In the genomic region with DNA sequence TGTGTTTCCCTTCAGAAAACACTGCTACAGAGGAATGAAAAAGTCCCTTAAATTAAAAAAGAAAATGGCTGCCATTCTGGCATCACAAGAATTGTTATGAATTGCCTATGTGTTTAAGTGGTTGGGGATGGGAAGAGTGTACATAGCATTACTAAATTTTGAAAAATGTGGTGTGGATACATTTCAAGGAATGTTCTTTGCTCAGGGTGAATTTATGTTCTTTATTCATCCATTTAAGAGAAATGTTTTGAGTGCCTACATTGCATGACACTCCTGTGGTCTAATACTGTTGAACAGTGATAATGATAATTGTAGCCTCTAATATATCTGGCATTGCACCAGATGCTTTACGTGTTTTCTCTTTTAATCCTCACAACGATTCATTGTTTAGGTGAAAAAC, we compare ENCODE assay signal across 1 cellular context.
TF ChIP-seq lines count a peak whose summit lies in the region.

No MANE protein-coding gene starts in this region.

TF ChIP-seq in GM23338, 12 proteins besides CTCF, POLR2A, EP300 and RAD21:
- TF ChIP-seq, protein P1, sequence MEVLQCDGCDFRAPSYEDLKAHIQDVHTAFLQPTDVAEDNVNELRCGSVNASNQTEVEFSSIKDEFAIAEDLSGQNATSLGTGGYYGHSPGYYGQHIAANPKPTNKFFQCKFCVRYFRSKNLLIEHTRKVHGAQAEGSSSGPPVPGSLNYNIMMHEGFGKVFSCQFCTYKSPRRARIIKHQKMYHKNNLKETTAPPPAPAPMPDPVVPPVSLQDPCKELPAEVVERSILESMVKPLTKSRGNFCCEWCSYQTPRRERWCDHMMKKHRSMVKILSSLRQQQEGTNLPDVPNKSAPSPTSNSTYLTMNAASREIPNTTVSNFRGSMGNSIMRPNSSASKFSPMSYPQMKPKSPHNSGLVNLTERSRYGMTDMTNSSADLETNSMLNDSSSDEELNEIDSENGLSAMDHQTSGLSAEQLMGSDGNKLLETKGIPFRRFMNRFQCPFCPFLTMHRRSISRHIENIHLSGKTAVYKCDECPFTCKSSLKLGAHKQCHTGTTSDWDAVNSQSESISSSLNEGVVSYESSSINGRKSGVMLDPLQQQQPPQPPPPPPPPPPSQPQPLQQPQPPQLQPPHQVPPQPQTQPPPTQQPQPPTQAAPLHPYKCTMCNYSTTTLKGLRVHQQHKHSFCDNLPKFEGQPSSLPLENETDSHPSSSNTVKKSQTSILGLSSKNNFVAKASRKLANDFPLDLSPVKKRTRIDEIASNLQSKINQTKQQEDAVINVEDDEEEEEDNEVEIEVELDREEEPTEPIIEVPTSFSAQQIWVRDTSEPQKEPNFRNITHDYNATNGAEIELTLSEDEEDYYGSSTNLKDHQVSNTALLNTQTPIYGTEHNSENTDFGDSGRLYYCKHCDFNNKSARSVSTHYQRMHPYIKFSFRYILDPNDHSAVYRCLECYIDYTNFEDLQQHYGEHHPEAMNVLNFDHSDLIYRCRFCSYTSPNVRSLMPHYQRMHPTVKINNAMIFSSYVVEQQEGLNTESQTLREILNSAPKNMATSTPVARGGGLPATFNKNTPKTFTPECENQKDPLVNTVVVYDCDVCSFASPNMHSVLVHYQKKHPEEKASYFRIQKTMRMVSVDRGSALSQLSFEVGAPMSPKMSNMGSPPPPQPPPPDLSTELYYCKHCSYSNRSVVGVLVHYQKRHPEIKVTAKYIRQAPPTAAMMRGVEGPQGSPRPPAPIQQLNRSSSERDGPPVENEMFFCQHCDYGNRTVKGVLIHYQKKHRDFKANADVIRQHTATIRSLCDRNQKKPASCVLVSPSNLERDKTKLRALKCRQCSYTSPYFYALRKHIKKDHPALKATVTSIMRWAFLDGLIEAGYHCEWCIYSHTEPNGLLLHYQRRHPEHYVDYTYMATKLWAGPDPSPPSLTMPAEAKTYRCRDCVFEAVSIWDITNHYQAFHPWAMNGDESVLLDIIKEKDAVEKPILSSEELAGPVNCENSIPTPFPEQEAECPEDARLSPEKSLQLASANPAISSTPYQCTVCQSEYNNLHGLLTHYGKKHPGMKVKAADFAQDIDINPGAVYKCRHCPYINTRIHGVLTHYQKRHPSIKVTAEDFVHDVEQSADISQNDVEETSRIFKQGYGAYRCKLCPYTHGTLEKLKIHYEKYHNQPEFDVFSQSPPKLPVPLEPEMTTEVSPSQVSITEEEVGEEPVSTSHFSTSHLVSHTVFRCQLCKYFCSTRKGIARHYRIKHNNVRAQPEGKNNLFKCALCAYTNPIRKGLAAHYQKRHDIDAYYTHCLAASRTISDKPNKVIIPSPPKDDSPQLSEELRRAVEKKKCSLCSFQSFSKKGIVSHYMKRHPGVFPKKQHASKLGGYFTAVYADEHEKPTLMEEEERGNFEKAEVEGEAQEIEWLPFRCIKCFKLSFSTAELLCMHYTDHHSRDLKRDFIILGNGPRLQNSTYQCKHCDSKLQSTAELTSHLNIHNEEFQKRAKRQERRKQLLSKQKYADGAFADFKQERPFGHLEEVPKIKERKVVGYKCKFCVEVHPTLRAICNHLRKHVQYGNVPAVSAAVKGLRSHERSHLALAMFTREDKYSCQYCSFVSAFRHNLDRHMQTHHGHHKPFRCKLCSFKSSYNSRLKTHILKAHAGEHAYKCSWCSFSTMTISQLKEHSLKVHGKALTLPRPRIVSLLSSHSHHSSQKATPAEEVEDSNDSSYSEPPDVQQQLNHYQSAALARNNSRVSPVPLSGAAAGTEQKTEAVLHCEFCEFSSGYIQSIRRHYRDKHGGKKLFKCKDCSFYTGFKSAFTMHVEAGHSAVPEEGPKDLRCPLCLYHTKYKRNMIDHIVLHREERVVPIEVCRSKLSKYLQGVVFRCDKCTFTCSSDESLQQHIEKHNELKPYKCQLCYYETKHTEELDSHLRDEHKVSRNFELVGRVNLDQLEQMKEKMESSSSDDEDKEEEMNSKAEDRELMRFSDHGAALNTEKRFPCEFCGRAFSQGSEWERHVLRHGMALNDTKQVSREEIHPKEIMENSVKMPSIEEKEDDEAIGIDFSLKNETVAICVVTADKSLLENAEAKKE (CRISPR knock-in tag; IDR thresholded peaks at IDR 0.05): no peak
- no peak for TF ChIP-seq JUNB (IDR thresholded peaks at IDR 0.05; ENCODE audit: unreplicated experiment)
- TF ChIP-seq ZNF114 (CRISPR knock-in tag; IDR thresholded peaks at IDR 0.05): no peak
- no peak for TF ChIP-seq STAT1 (IDR thresholded peaks at IDR 0.05; ENCODE audit: unreplicated experiment)
- no peak for TF ChIP-seq EZH2 (IDR thresholded peaks at IDR 0.05; ENCODE audit: low read depth, unreplicated experiment)
- no peak for TF ChIP-seq NANOG (IDR thresholded peaks at IDR 0.05; ENCODE audit: borderline replicate concordance)
- no peak for TF ChIP-seq EZH2phosphoT487 (IDR thresholded peaks at IDR 0.05; ENCODE audit: unreplicated experiment)
- TF ChIP-seq POLR2AphosphoS5 (IDR thresholded peaks at IDR 0.05; ENCODE audit: low read depth): no peak
- no peak for TF ChIP-seq ZNF331 (CRISPR knock-in tag; IDR thresholded peaks at IDR 0.05; ENCODE audit: low read depth)
- no peak for TF ChIP-seq ETS1 (IDR thresholded peaks at IDR 0.05)
- TF ChIP-seq REST (IDR thresholded peaks at IDR 0.05; ENCODE audit: unreplicated experiment): no peak
- TF ChIP-seq CREB1 (CRISPR knock-in tag; IDR thresholded peaks at IDR 0.05; ENCODE audit: low read depth): no peak
